In the genomic region with DNA sequence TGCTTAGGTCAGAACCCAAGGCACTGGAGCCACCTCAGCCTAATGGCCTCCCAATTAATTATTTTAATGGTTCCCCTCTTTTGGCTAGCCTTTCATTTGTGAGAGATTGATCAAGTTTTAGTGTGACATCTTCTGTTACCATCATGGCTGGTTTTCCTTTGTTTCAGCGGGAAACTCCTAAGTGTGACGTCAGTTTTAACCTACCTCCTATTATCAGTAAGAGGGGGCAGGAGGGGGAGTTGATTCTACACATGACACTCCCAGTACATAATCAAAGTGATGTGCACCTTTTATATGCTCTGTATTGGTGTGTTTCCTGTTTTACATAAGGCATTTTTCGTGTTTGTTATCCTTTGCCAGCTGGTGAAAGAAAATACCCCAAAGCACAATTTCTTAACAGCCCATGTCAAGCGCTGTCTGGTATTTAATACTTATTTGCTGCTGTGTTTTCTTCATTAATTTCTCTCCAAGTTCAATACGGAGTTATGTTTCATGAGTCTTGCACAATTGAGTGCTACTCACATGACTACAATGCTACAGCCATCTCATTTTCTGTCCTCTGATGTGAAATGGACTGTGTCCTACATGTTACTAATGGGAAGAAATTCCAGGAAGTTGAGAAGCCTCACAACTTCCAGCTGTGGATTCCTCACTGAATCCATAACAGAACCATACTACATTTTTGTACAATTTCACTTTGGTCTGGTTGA, we compare ENCODE assay signal across 15 cellular contexts. TPM values are rescaled to one million over a fixed set of nuclear protein-coding genes. Genes with fewer than 3 reads are reported as not detected.
DNase-seq lines count a peak whose midpoint lies in the region; ATAC-seq, FAIRE-seq and TF ChIP-seq lines count a peak whose summit lies in the region.
"Had no signal": no experiment of that assay in that cellular context is flagged by ENCODE, and none has a peak within 500 bp of the region (broad histone marks: within the 10 kb centered on the region; RNA-seq: fewer than 3 reads in every experiment).

No MANE protein-coding gene starts in this region.

- no peaks in the 10 kb centered on the region for H3K4me1 ChIP-seq in K562 (replicated peaks in 1 of 2; ENCODE audit: control insufficient read depth in 2 of 2, insufficient read depth in 2 of 2, low read length in 2 of 2)
- H3K4me1 ChIP-seq in left ventricle myocardium inferior: peaks cover 76% of the 10 kb centered on the region

- BruUV-seq in K562 (replicated peaks; lab: Mats Ljungman, UMichigan): no TSS peak

- 1% methylated on average over 5 of the region's 5 CpGs for WGBS in K562 (ENCODE audit: insufficient coverage, low coverage, missing lambda C conversion rate)

- H3K9me3 ChIP-seq in K562 (replicated peaks; ENCODE audit: control insufficient read depth, insufficient read depth, low read depth, low read length): no peaks in the 10 kb centered on the region; the same call in 1 of the 2 replicates
- H3K9me3 ChIP-seq in left ventricle myocardium inferior (replicated peaks): no peaks in the 10 kb centered on the region
- H3K9me3 ChIP-seq: SK-N-SH, stomach had no signal

- peaks cover 3 to 5% of the 10 kb centered on the region in 2 experiments; a peak in 4 of 5 replicates for H3K27me3 ChIP-seq in K562 (ENCODE audit: control insufficient read depth in 2 of 2, insufficient read depth in 2 of 2, low read length in 2 of 2)
- no peaks in the 10 kb centered on the region for H3K27me3 ChIP-seq in left ventricle myocardium inferior (ENCODE audit: low read depth)
- H3K27me3 ChIP-seq: stomach had no signal

- no peak overlapping the region for H3K27ac ChIP-seq in K562 (ENCODE audit: extremely low read depth, low read depth, low read length)
- H3K27ac ChIP-seq in left ventricle myocardium inferior (replicated peaks): peak overlapping the region; percentile 72
- H3K27ac ChIP-seq: KMS-11 had no signal

- in situ Hi-C loops in K562 (cut with MboI): no loop called here

- no peak for FAIRE-seq in K562 (lab: Jason Lieb, UNC)
- FAIRE-seq: endothelial cell of umbilical vein had no signal

- intact Hi-C loops in K562 (cut with micrococcal nuclease) (no loop called here), left ventricle myocardium inferior (cut with micrococcal nuclease) (no loop called here)

- no peak overlapping the region for H3K4me2 ChIP-seq in K562 (ENCODE audit: insufficient read depth, low read length)
- H3K4me2 ChIP-seq: KMS-11, SK-N-SH had no signal

- no peak for TF ChIP-seq POLR2A in K562 (conservative IDR thresholded peaks at IDR 0.05)

- POLR2A ChIA-PET in K562 (lab: Yijun Ruan, JAX): interaction anchor here (0.6 to 3.3 kb wide), 2 partner anchors 11 to 290 kb away, joined by 3 to 14 read pairs; no protein-coding TSS in a partner anchor

- no peak for TF ChIP-seq EP300 in K562 (IDR thresholded peaks at IDR 0.05; ENCODE audit: low read length)

- no peaks in the 10 kb centered on the region for H4K20me1 ChIP-seq in K562 (replicated peaks; ENCODE audit: control insufficient read depth, insufficient read depth, low read length)

- no peaks in the 10 kb centered on the region for H3K9me1 ChIP-seq in K562 (ENCODE audit: control insufficient read depth, insufficient read depth, low read length)

- TF ChIP-seq RAD21 in K562 (CRISPR knock-in tag; conservative IDR thresholded peaks at IDR 0.05 in 1 of 2, IDR thresholded peaks at IDR 0.05 in 1 of 2): no peak

- TF ChIP-seq CTCF in K562 (IDR thresholded peaks at IDR 0.05 in 2 of 3, conservative IDR thresholded peaks at IDR 0.05 in 1 of 3; ENCODE audit: insufficient read depth in 2 of 3, low read depth in 1 of 3, low read length in 3 of 3) (no peak), left ventricle myocardium inferior (IDR thresholded peaks at IDR 0.05; ENCODE audit: borderline replicate concordance) (no peak)

- H3K9ac ChIP-seq in K562 (ENCODE audit: insufficient read depth in 1 of 2, low read depth in 2 of 2, low read length in 2 of 2): no peak overlapping the region
- H3K9ac ChIP-seq: KMS-11, SK-N-SH had no signal

- no peak overlapping the region for H2AFZ ChIP-seq in K562 (ENCODE audit: low read depth, low read length)

- H3K4me3 ChIP-seq in K562 (no peak overlapping the region), left ventricle myocardium inferior (no peak overlapping the region), skeletal muscle cell (ENCODE audit: low read depth, low read length) (no peak overlapping the region)
- H3K4me3 ChIP-seq: stomach had no signal

- H3K36me3 ChIP-seq in K562 (ENCODE audit: control insufficient read depth, insufficient read depth, low read length) (no peaks in the 10 kb centered on the region), left ventricle myocardium inferior (no peaks in the 10 kb centered on the region)
- H3K36me3 ChIP-seq: stomach had no signal

- CTCF ChIA-PET in K562 (lab: Yijun Ruan, JAX; ENCODE audit: low intra/inter-chr PET ratio): no interaction called here

- DNase-seq in GM03348 (ENCODE audit: low spot score) (peak; percentile 68), K562 (ENCODE audit: extremely low read depth in 1 of 4, low spot score in 3 of 4) (no peak), left ventricle myocardium inferior (no peak), skeletal muscle cell (ENCODE audit: low read depth) (peak; percentile 60), cerebellar cortex (ENCODE audit: low spot score) (no peak)
- no peak for DNase-seq in stimulated activated CD4-positive, alpha-beta T cell treated with anti-CD3 and anti-CD28 coated beads, Interleukin-2, amount 100 ng/mL, for 24 hours
- DNase-seq: activated naive CD4-positive, alpha-beta T cell treated with Interleukin-2 at 50 U/mL for 16 hours; caudate nucleus; retina; SK-N-SH; stomach had no signal

- H3K79me2 ChIP-seq in K562 (ENCODE audit: control insufficient read depth, insufficient read depth, low read length): no peaks in the 10 kb centered on the region

- ATAC-seq in K562: no peak
- no peak for ATAC-seq in GM18511 (IDR thresholded peaks at IDR 0.05; ENCODE audit: unreplicated experiment)
- ATAC-seq in GM18519 (IDR thresholded peaks at IDR 0.05; ENCODE audit: low FRiP score, unreplicated experiment): no peak

TF ChIP-seq in K562, 482 proteins besides CTCF, POLR2A, EP300 and RAD21:
- TF ChIP-seq, protein P1, sequence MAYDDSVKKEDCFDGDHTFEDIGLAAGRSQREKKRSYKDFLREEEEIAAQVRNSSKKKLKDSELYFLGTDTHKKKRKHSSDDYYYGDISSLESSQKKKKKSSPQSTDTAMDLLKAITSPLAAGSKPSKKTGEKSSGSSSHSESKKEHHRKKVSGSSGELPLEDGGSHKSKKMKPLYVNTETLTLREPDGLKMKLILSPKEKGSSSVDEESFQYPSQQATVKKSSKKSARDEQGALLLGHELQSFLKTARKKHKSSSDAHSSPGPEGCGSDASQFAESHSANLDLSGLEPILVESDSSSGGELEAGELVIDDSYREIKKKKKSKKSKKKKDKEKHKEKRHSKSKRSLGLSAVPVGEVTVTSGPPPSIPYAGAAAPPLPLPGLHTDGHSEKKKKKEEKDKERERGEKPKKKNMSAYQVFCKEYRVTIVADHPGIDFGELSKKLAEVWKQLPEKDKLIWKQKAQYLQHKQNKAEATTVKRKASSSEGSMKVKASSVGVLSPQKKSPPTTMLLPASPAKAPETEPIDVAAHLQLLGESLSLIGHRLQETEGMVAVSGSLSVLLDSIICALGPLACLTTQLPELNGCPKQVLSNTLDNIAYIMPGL (CRISPR knock-in tag; IDR thresholded peaks at IDR 0.05): no peak
- TF ChIP-seq CREM (IDR thresholded peaks at IDR 0.05; ENCODE audit: low read depth) (0 out of 2 replicates have a peak, but pooled peaks have one; percentile 10), ZNF76 (CRISPR knock-in tag; IDR thresholded peaks at IDR 0.05; ENCODE audit: borderline replicate concordance) (no peak), GABPB1 (CRISPR knock-in tag; IDR thresholded peaks at IDR 0.05) (no peak), MYBL2 (IDR thresholded peaks at IDR 0.05; ENCODE audit: low read depth) (no peak), MYBL2 (CRISPR knock-in tag; IDR thresholded peaks at IDR 0.05; ENCODE audit: borderline replicate concordance) (no peak), NFIX (CRISPR knock-in tag; IDR thresholded peaks at IDR 0.05; ENCODE audit: low read depth) (no peak)

RNA-seq across cellular contexts. Expression of a gene that starts 52.2 kb away (rescaled TPM):
- total RNA-seq in K562 (2011; cell fraction: chromatin; rRNA removed; ENCODE audit: low replicate concordance): 15.1 and 30.6 TPM in 2 replicates
- 9.7 and 14.5 TPM in 2 replicates for total RNA-seq in K562 (2011; cell fraction: nucleolus; rRNA removed)
- total RNA-seq in K562 (2011; cell fraction: nucleoplasm; rRNA removed): 12.2 and 21.1 TPM in 2 replicates
- total RNA-seq in K562 (2014; rRNA removed) (316 and 1,050 TPM in 2 replicates), K562 (2014; rRNA removed; fragmentation: Illumina TruSeq; extraction: Trizol) (43.0 and 52.0 TPM in 2 replicates), K562 (2015; rRNA removed; fragmentation: Illumina TruSeq; extraction: Trizol) (32.9 and 34.6 TPM in 2 replicates), K562 (2021) (66.9 and 77.6 TPM in 2 replicates), left ventricle myocardium inferior (53.6 TPM)
- polyA plus RNA-seq in K562 (2011; rRNA removed) (58.3 and 73.7 TPM in 2 replicates), K562 (2014; fragmentation: Illumina TruSeq; extraction: Trizol) (38.2 and 47.6 TPM in 2 replicates), K562 (2014; fragmentation: Nextera tagmentation; extraction: Ambion mirVana) (10 to 100 TPM in 1 of 2 experiments, 1 to 10 TPM in 1; 9.2 to 10.6 TPM), K562 (2014; rRNA removed) (370 and 537 TPM in 2 replicates)
- polyA plus RNA-seq in K562 (2011; cell fraction: cytosol; rRNA removed): 63.0 and 229 TPM in 2 replicates
- polyA plus RNA-seq in K562 (2011; cell fraction: nucleus; rRNA removed): 25.9 and 40.4 TPM in 2 replicates
- 34.3 and 43.5 TPM in 2 replicates for polyA plus RNA-seq in K562 (2012)
- polyA minus RNA-seq in K562 (2011; rRNA and poly(A)+ RNA removed): 86.9 and 94.7 TPM in 2 replicates
- 37.8 and 44.7 TPM in 2 replicates for polyA minus RNA-seq in K562 (2011; cell fraction: cytosol; rRNA and poly(A)+ RNA removed)
- 20.8 and 24.2 TPM in 2 replicates for polyA minus RNA-seq in K562 (2011; cell fraction: nucleus; rRNA and poly(A)+ RNA removed)

Comparison
In these comparisons a context has a peak if more than half of its experiments do, and no peak if none do; other contexts are left out.
1. DNase-seq: peak in GM03348 (single experiment) and skeletal muscle cell (single experiment); none in K562 (0 of 4), left ventricle myocardium inferior (single experiment), stimulated activated CD4-positive, alpha-beta T cell treated with anti-CD3 and anti-CD28 coated beads, Interleukin-2, amount 100 ng/mL, for 24 hours (0 of 2) and cerebellar cortex (single experiment).